ENCODE assay signal across 10 cellular contexts in the genomic region with DNA sequence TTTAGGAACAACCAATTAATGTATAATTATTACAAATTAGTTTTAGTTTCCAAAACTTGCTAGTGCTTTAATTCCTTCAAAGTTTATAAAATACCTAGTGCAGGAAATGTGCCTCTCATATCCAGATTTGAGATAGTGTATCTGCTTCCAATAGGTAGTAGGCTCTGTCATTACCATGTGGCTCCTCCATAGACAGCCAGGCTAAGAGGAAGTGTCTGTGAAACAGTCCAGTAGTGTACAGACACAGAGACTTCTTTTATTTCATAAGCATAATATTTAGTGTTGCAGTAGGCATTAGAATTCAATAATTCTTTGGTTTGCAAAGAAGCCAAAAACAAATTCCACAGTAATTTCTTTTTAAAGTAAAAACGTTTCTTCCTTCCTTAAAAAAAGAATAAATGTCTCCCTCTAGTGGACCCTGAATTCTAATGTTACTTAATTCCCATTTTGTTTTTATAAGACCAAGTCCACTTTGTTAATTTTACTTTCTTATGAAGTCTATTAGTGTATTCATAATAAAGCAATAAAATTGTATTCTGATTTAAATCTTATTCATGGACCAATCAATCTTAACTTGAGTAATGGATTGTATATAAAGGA.
DNase-seq lines count a peak whose midpoint lies in the region; TF ChIP-seq lines count a peak whose summit lies in the region.
"Had no signal": no experiment of that assay in that cellular context is flagged by ENCODE, and none has a peak within 500 bp of the region (broad histone marks: within the 10 kb centered on the region; RNA-seq: fewer than 3 reads in every experiment).

No MANE protein-coding gene starts in this region.

- H3K9me3 ChIP-seq in SU-DHL-6 (ENCODE audit: insufficient read depth, low read length) (no peaks in the 10 kb centered on the region), ovary (no peaks in the 10 kb centered on the region)

- peak overlapping the region; percentile 77 for H2AFZ ChIP-seq in SU-DHL-6 (ENCODE audit: low read depth, low read length, severe bottlenecking)

- no peaks in the 10 kb centered on the region for H4K20me1 ChIP-seq in SU-DHL-6 (ENCODE audit: low read depth, low read length)

- no peaks in the 10 kb centered on the region for H3K79me2 ChIP-seq in SU-DHL-6 (ENCODE audit: insufficient read depth, low read length)

- no peaks in the 10 kb centered on the region for H3F3A ChIP-seq in SU-DHL-6 (ENCODE audit: insufficient read depth)

- DNase-seq in HL-60 (ENCODE audit: low read depth in 1 of 2, low spot score in 1 of 2) = peak in 1 of 2 experiments; percentile 39
- DNase-seq in kidney tubule cell (ENCODE audit: low spot score) = peak; percentile 33
- DNase-seq in NCI-H1105 (lab: John Stamatoyannopoulos, UW) = no peak
- DNase-seq in mucosa of gallbladder (ENCODE audit: low spot score) = no peak
- no peak for DNase-seq in ovary
- no peak for DNase-seq in NCI-H345 (lab: John Stamatoyannopoulos, UW)
- DNase-seq: activated naive CD8-positive, alpha-beta T cell treated with anti-CD3 and anti-CD28 coated beads, Interleukin-2, amount 10 ng/mL, durations not matched to agents 7 days and 5 days; Right ventricle myocardium superior had no signal

- H3K9ac ChIP-seq in SU-DHL-6 (ENCODE audit: low read length) = no peak overlapping the region

- H3K27ac ChIP-seq in C4-2B (no peak overlapping the region), HL-60 (replicated peaks) (0 out of 2 replicates have a peak overlapping the region, but pooled peaks have one; percentile 4), SU-DHL-6 (ENCODE audit: low read depth, low read length) (no peak overlapping the region), ovary (no peak overlapping the region)

- H3K27me3 ChIP-seq in HL-60 (ENCODE audit: insufficient read depth, poor library complexity, severe bottlenecking) (no peaks in the 10 kb centered on the region), SU-DHL-6 (ENCODE audit: low read length) (no peaks in the 10 kb centered on the region), ovary (no peaks in the 10 kb centered on the region)

- intact Hi-C loops in ovary (cut with DNase I) = no loop called here

- TF ChIP-seq CTCF in C4-2B (conservative IDR thresholded peaks at IDR 0.05) (peak; percentile 65), HL-60 (IDR thresholded peaks at IDR 0.05; ENCODE audit: insufficient read depth, low read length) (no peak), SU-DHL-6 (IDR thresholded peaks at IDR 0.05; ENCODE audit: insufficient read depth, low read length, poor library complexity, severe bottlenecking) (peak; percentile 47), ovary (IDR thresholded peaks at IDR 0.05) (no peak)

- H3K4me2 ChIP-seq in SU-DHL-6 (ENCODE audit: low read depth, low read length, poor library complexity, severe bottlenecking) = no peak overlapping the region

- no peak for TF ChIP-seq EP300 in ovary (IDR thresholded peaks at IDR 0.05)

- H3K9me2 ChIP-seq in SU-DHL-6 (replicated peaks; ENCODE audit: insufficient read depth, low read length) = no peaks in the 10 kb centered on the region

- 4 to 10% (median 8%) methylated on average over 1 of the region's 1 CpG for WGBS in ovary, 3 donors

- H3K4me3 ChIP-seq in HL-60 (replicated peaks; ENCODE audit: insufficient read depth, low read length) (no peak overlapping the region), SU-DHL-6 (ENCODE audit: insufficient read depth, low read length, poor library complexity, severe bottlenecking) (no peak overlapping the region), ovary (no peak overlapping the region)

- no peaks in the 10 kb centered on the region for H3K4me1 ChIP-seq in ovary (ENCODE audit: insufficient read depth)

- H3K36me3 ChIP-seq in SU-DHL-6 (ENCODE audit: low read length) (no peaks in the 10 kb centered on the region), ovary (no peaks in the 10 kb centered on the region)

- no peak for TF ChIP-seq POLR2A in ovary (IDR thresholded peaks at IDR 0.05)

Comparison
In these comparisons a context has a peak if more than half of its experiments do, and no peak if none do; other contexts are left out.
1. CTCF ChIP-seq: peak in C4-2B (single experiment) and SU-DHL-6 (single experiment); none in HL-60 (single experiment) and ovary (0 of 3).